Comparison of ENCODE assay signal across 19 cellular contexts in genomic region chr12:131853832-131854797, GRCh38. TPM values are rescaled to one million over a fixed set of nuclear protein-coding genes. Genes with fewer than 3 reads are reported as not detected.
A peak's percentile ranks its signal among the peaks of the same experiment; 100 is the strongest.
DNase-seq lines count a peak whose midpoint lies in the region; ATAC-seq and TF ChIP-seq lines count a peak whose summit lies in the region.
"Had no signal": no experiment of that assay in that cellular context is flagged by ENCODE, and none has a peak within 500 bp of the region (broad histone marks: within the 10 kb centered on the region; RNA-seq: fewer than 3 reads in every experiment).

No MANE protein-coding gene starts in this region.

- H3K4me3 Mint-ChIP-seq in activated naive CD4-positive, alpha-beta T cell treated with anti-CD3 and anti-CD28 coated beads, Interleukin-2, amount 10 ng/mL, durations not matched to agents 7 days and 5 days, result no peak overlapping the region
- H3K4me3 Mint-ChIP-seq in endodermal cell (no peak overlapping the region), osteocyte (ENCODE audit: unreplicated experiment) (no peak overlapping the region)
- H3K4me3 Mint-ChIP-seq in stimulated activated naive B cell treated with anti-CD40 and anti-IgM and Interleukin-4, amounts not matched to agents 10 μg/mL and 1 μg/mL and 100 μg/mL, for 72 hours, result no peak overlapping the region

- no peaks in the 10 kb centered on the region for H3K36me3 Mint-ChIP-seq in activated naive CD4-positive, alpha-beta T cell treated with anti-CD3 and anti-CD28 coated beads, Interleukin-2, amount 10 ng/mL, durations not matched to agents 7 days and 5 days
- H3K36me3 Mint-ChIP-seq in endodermal cell (ENCODE audit: low read depth), result no peaks in the 10 kb centered on the region
- no peaks in the 10 kb centered on the region for H3K36me3 Mint-ChIP-seq in osteocyte (ENCODE audit: unreplicated experiment)
- H3K36me3 Mint-ChIP-seq in stimulated activated naive B cell treated with anti-CD40 and anti-IgM and Interleukin-4, amounts not matched to agents 10 μg/mL and 1 μg/mL and 100 μg/mL, for 72 hours, result peaks cover 4 to 5% of the 10 kb centered on the region in 2 donors

- no peak for ATAC-seq in PC-3
- ATAC-seq in stimulated activated naive B cell treated with anti-CD40 and anti-IgM and Interleukin-4, amounts not matched to agents 10 μg/mL and 1 μg/mL and 100 μg/mL, for 72 hours (replicated peaks), result no peak

- H3K27ac Mint-ChIP-seq in activated naive CD4-positive, alpha-beta T cell treated with anti-CD3 and anti-CD28 coated beads, Interleukin-2, amount 10 ng/mL, durations not matched to agents 7 days and 5 days, result peak overlapping the region; percentile 28
- H3K27ac Mint-ChIP-seq in endodermal cell (no peak overlapping the region), osteocyte (ENCODE audit: unreplicated experiment) (no peak overlapping the region)
- H3K27ac Mint-ChIP-seq in stimulated activated naive B cell treated with anti-CD40 and anti-IgM and Interleukin-4, amounts not matched to agents 10 μg/mL and 1 μg/mL and 100 μg/mL, for 72 hours, result no peak overlapping the region

- H2AFZ ChIP-seq in PC-3 (ENCODE audit: low read length), result no peak overlapping the region
- H2AFZ ChIP-seq: PC-9 had no signal

- no peaks in the 10 kb centered on the region for H3F3A ChIP-seq in PC-3 (ENCODE audit: low read length, unreplicated experiment)

- CTCF ChIA-PET in activated naive CD4-positive, alpha-beta T cell treated with anti-CD3 and anti-CD28 coated beads, Interleukin-2, amount 10 ng/mL, durations not matched to agents 7 days and 5 days (lab: Charles Lee), result interaction anchor here (0.9 kb wide), 1 partner anchor 23 kb away, joined by 3 read pairs; no protein-coding TSS in a partner anchor
- CTCF ChIA-PET in PC-3 (lab: Charles Lee), result no interaction called here

- H3K27me3 Mint-ChIP-seq in activated naive CD4-positive, alpha-beta T cell treated with anti-CD3 and anti-CD28 coated beads, Interleukin-2, amount 10 ng/mL, durations not matched to agents 7 days and 5 days, result peaks cover 15% of the 10 kb centered on the region
- H3K27me3 Mint-ChIP-seq in endodermal cell (ENCODE audit: insufficient read depth) (peaks cover 2% of the 10 kb centered on the region), osteocyte (ENCODE audit: unreplicated experiment) (no peaks in the 10 kb centered on the region)
- H3K27me3 Mint-ChIP-seq in stimulated activated naive B cell treated with anti-CD40 and anti-IgM and Interleukin-4, amounts not matched to agents 10 μg/mL and 1 μg/mL and 100 μg/mL, for 72 hours, result peaks cover 25 to 31% of the 10 kb centered on the region in 2 donors

- TF ChIP-seq POLR2A in testis (IDR thresholded peaks at IDR 0.05), result no peak

- H3K9me2 ChIP-seq in PC-3 (replicated peaks; ENCODE audit: low read length), result no peaks in the 10 kb centered on the region

- H3K4me2 ChIP-seq in PC-3 (ENCODE audit: low read length), result no peak overlapping the region

- DNase-seq in activated naive CD4-positive, alpha-beta T cell treated with anti-CD3 and anti-CD28 coated beads, Interleukin-2, amount 10 ng/mL, durations not matched to agents 7 days and 5 days, result no peak
- DNase-seq in activated naive CD4-positive, alpha-beta T cell treated with anti-CD3 and anti-CD28 coated beads, Interleukin-2, amount 50 U/mL, for 16 hours, result no peak
- DNase-seq in PC-3 (peak; percentile 39), endodermal cell (peak; percentile 63), osteocyte (ENCODE audit: extremely low spot score, unreplicated experiment) (peak; percentile 72), testis (no peak), NAMALWA (ENCODE audit: low spot score) (no peak)
- DNase-seq in stimulated activated naive B cell treated with anti-CD40 and anti-IgM and Interleukin-4, amounts not matched to agents 10 μg/mL and 1 μg/mL and 100 μg/mL, for 72 hours, result no peak
- DNase-seq: GF-D8, NCI-H1417, NCI-H1930, NCI-H2171, NCI-H446 treated with DMSO at 0.1 percent for 48 hours, NCI-H774, PC-9 had no signal

- H3K79me2 ChIP-seq in PC-3 (ENCODE audit: low read length), result no peaks in the 10 kb centered on the region

- H3K9ac ChIP-seq in PC-3 (ENCODE audit: low read length) (no peak overlapping the region), endodermal cell (ENCODE audit: extremely low read depth, low read length, poor library complexity, severe bottlenecking) (no peak overlapping the region)

- no peaks in the 10 kb centered on the region for H3K36me3 ChIP-seq in PC-3 (ENCODE audit: low read depth, low read length)
- no peaks in the 10 kb centered on the region for H3K36me3 ChIP-seq in endodermal cell (ENCODE audit: control insufficient read depth, insufficient read depth, low read length)
- no peaks in the 10 kb centered on the region for H3K36me3 ChIP-seq in testis (ENCODE audit: low read depth, missing control alignments)

- intact Hi-C loops in PC-3 (cut with micrococcal nuclease), result no loop called here
- intact Hi-C loops in testis (cut with DNase I; ENCODE audit: low total_unique reads), result no loop called here

- no peaks in the 10 kb centered on the region for H3K9me3 Mint-ChIP-seq in activated naive CD4-positive, alpha-beta T cell treated with anti-CD3 and anti-CD28 coated beads, Interleukin-2, amount 10 ng/mL, durations not matched to agents 7 days and 5 days
- H3K9me3 Mint-ChIP-seq in endodermal cell (no peaks in the 10 kb centered on the region), osteocyte (ENCODE audit: unreplicated experiment) (no peaks in the 10 kb centered on the region)
- no peaks in the 10 kb centered on the region for H3K9me3 Mint-ChIP-seq in stimulated activated naive B cell treated with anti-CD40 and anti-IgM and Interleukin-4, amounts not matched to agents 10 μg/mL and 1 μg/mL and 100 μg/mL, for 72 hours

- H3K4me1 Mint-ChIP-seq in activated naive CD4-positive, alpha-beta T cell treated with anti-CD3 and anti-CD28 coated beads, Interleukin-2, amount 10 ng/mL, durations not matched to agents 7 days and 5 days, result no peaks in the 10 kb centered on the region
- H3K4me1 Mint-ChIP-seq in endodermal cell (peaks cover 10% of the 10 kb centered on the region), osteocyte (ENCODE audit: unreplicated experiment) (peaks cover 6% of the 10 kb centered on the region)
- H3K4me1 Mint-ChIP-seq in stimulated activated naive B cell treated with anti-CD40 and anti-IgM and Interleukin-4, amounts not matched to agents 10 μg/mL and 1 μg/mL and 100 μg/mL, for 72 hours, result peaks cover 12 to 28% of the 10 kb centered on the region in 2 donors

- H3K4me1 ChIP-seq in PC-3 (ENCODE audit: insufficient read depth, low read length), result peaks cover 10% of the 10 kb centered on the region; the same call in 1 of the 2 replicates
- H3K4me1 ChIP-seq in endodermal cell (ENCODE audit: control insufficient read depth, insufficient read depth, low read length), result no peaks in the 10 kb centered on the region
- H3K4me1 ChIP-seq in testis, result no peaks in the 10 kb centered on the region
- H3K4me1 ChIP-seq: HAP-1 had no signal

- no peaks in the 10 kb centered on the region for H3K27me3 ChIP-seq in PC-3 (ENCODE audit: low read length)
- H3K27me3 ChIP-seq in endodermal cell (ENCODE audit: control insufficient read depth, insufficient read depth, low read length, poor library complexity, severe bottlenecking), result no peaks in the 10 kb centered on the region
- no peaks in the 10 kb centered on the region for H3K27me3 ChIP-seq in testis

- no peaks in the 10 kb centered on the region for H4K20me1 ChIP-seq in PC-3 (ENCODE audit: low read length)

- H3K9me3 ChIP-seq in PC-3 (ENCODE audit: low read length) (no peaks in the 10 kb centered on the region), endodermal cell (ENCODE audit: control insufficient read depth, low read length) (no peaks in the 10 kb centered on the region), testis (no peaks in the 10 kb centered on the region)
- H3K9me3 ChIP-seq: HAP-1 had no signal

- 89 to 93% methylated on average over 28 to 35 of the region's 35 CpGs for WGBS in endodermal cell (ENCODE audit: insufficient coverage in 1 of 2, insufficient read length in 1 of 2), 2 experiments
- WGBS in testis, 2 donors, result 81 to 92% methylated on average over 26 to 35 of the region's 35 CpGs

- no peak overlapping the region for H3K27ac ChIP-seq in PC-3 (ENCODE audit: low read length)
- no peak overlapping the region for H3K27ac ChIP-seq in endodermal cell (ENCODE audit: low read depth, low read length)
- no peak overlapping the region for H3K27ac ChIP-seq in testis
- H3K27ac ChIP-seq: C4-2B, PC-9, SK-N-MC had no signal

- H3K4me3 ChIP-seq in PC-3 (ENCODE audit: low read length) (no peak overlapping the region), endodermal cell (ENCODE audit: low read length) (no peak overlapping the region), testis (no peak overlapping the region)
- H3K4me3 ChIP-seq: HAP-1, PC-9, SK-N-MC had no signal

- no TSS peak for BruUV-seq in PC-3 (replicated peaks; lab: Mats Ljungman, UMichigan)

- POLR2A ChIA-PET in PC-3 (lab: Charles Lee; ENCODE audit: unreplicated experiment), result no interaction called here

- TF ChIP-seq CTCF in PC-3 (conservative IDR thresholded peaks at IDR 0.05; ENCODE audit: low read depth, low read length) (no peak), endodermal cell (conservative IDR thresholded peaks at IDR 0.05) (no peak), osteocyte (IDR thresholded peaks at IDR 0.05) (no peak), testis (IDR thresholded peaks at IDR 0.05) (no peak)

RNA-seq across cellular contexts. Expression of gene MMP17, which starts 25.9 kb away (rescaled TPM):
- total RNA-seq in PC-3 (2014; rRNA removed) (30.2 and 31.8 TPM in 2 replicates), endodermal cell (10 to 100 TPM; 10.9 to 12.0 TPM), osteocyte (1.7 and 2.9 TPM in 2 replicates), testis (10 to 100 TPM; 16.1 to 23.3 TPM)
- polyA plus RNA-seq in endodermal cell (2013, experiment 1 of 2), result 22.2 TPM
- polyA plus RNA-seq in endodermal cell (2013, experiment 2 of 2), result 19.9 TPM
- polyA plus RNA-seq in testis (ENCODE audit: insufficient read depth, low read depth, low replicate concordance), result 13.2 TPM
- total RNA-seq: HT-29 had no signal

RNA-seq across cellular contexts. Expression of gene ULK1, which starts 40.3 kb away (rescaled TPM):
- 15.7 and 29.5 TPM in 2 replicates for total RNA-seq in PC-3 (2014; rRNA removed)
- 100 to 1,000 TPM in 1 of 2 donors, 10 to 100 TPM in 1; 68.0 to 104 TPM for total RNA-seq in endodermal cell
- polyA plus RNA-seq in endodermal cell (2013, experiment 1 of 2), result 50.3 TPM
- 43.7 TPM for polyA plus RNA-seq in endodermal cell (2013, experiment 2 of 2)
- 69.6 and 74.7 TPM in 2 replicates for total RNA-seq in osteocyte
- 10 to 100 TPM; 49.9 to 53.5 TPM for total RNA-seq in testis
- 29.2 TPM for polyA plus RNA-seq in testis (ENCODE audit: insufficient read depth, low read depth, low replicate concordance)

Comparison
In these comparisons a context has a peak if more than half of its experiments do, and no peak if none do; other contexts are left out.
1. DNase-seq: peak in PC-3 (single experiment), endodermal cell (single experiment) and osteocyte (single experiment); none in activated naive CD4-positive, alpha-beta T cell treated with anti-CD3 and anti-CD28 coated beads, Interleukin-2, amount 10 ng/mL, durations not matched to agents 7 days and 5 days (single experiment), activated naive CD4-positive, alpha-beta T cell treated with anti-CD3 and anti-CD28 coated beads, Interleukin-2, amount 50 U/mL, for 16 hours (single experiment), stimulated activated naive B cell treated with anti-CD40 and anti-IgM and Interleukin-4, amounts not matched to agents 10 μg/mL and 1 μg/mL and 100 μg/mL, for 72 hours (single experiment), testis (single experiment) and NAMALWA (single experiment).